ENCODE assay signal across 9 cellular contexts in genomic region chr2:88857951-88858406, GRCh38.
DNase-seq lines count a peak whose midpoint lies in the region; ATAC-seq and TF ChIP-seq lines count a peak whose summit lies in the region.
"Had no signal": no experiment of that assay in that cellular context is flagged by ENCODE, and none has a peak within 500 bp of the region (broad histone marks: within the 10 kb centered on the region; RNA-seq: fewer than 3 reads in every experiment).

No MANE protein-coding gene starts in this region.

- H3K4me3 ChIP-seq in GM06990 (replicated peaks; ENCODE audit: low read depth, low read length): peak overlapping the region; percentile 50
- H3K4me3 ChIP-seq in GM23338: no peak overlapping the region
- H3K4me3 ChIP-seq in iPS-18a (ENCODE audit: low read length): no peak overlapping the region
- H3K4me3 ChIP-seq in prostate gland: no peak overlapping the region
- H3K4me3 ChIP-seq: SJSA1 had no signal

- no peaks in the 10 kb centered on the region for H3F3A ChIP-seq in GM23338 (replicated peaks; ENCODE audit: low read depth)

- H3K9me3 Mint-ChIP-seq in GM23338: no peaks in the 10 kb centered on the region

- peaks cover 21% of the 10 kb centered on the region for H3K4me1 ChIP-seq in GM23338 (ENCODE audit: insufficient read depth)
- H3K4me1 ChIP-seq in iPS-18a (ENCODE audit: control insufficient read depth, low read depth, low read length): peaks cover 19% of the 10 kb centered on the region
- no peaks in the 10 kb centered on the region for H3K4me1 ChIP-seq in prostate gland (replicated peaks)
- H3K4me1 ChIP-seq: SJSA1 had no signal

- peaks cover 2% of the 10 kb centered on the region for H3K27me3 Mint-ChIP-seq in GM23338 (ENCODE audit: insufficient read depth, low read depth, poor library complexity)

- H2AFZ ChIP-seq in GM23338: peak overlapping the region; percentile 85; the same call in 1 of the 2 replicates

- intact Hi-C loops in prostate gland (cut with DNase I): no loop called here

- WGBS in prostate gland: 75% methylated on average over 7 of the region's 7 CpGs

- peak overlapping the region; percentile 57; the same call in 1 of the 2 replicates for H3K4me2 ChIP-seq in GM23338

- H4K20me1 ChIP-seq in GM23338 (replicated peaks; ENCODE audit: insufficient read depth): no peaks in the 10 kb centered on the region

- TF ChIP-seq CTCF in GM06990 (IDR thresholded peaks at IDR 0.05; ENCODE audit: insufficient read depth, low read length, poor library complexity, severe bottlenecking): no peak
- no peak for TF ChIP-seq CTCF in GM23338 (conservative IDR thresholded peaks at IDR 0.05; ENCODE audit: low read depth in 2 of 2)
- no peak for TF ChIP-seq CTCF in prostate gland (IDR thresholded peaks at IDR 0.05)

- ATAC-seq in GM23338: peak; percentile 93

- H3K9me3 ChIP-seq in iPS-18a (ENCODE audit: control insufficient read depth, low read depth, low read length) (no peaks in the 10 kb centered on the region), prostate gland (no peaks in the 10 kb centered on the region)
- H3K9me3 ChIP-seq: SJSA1 had no signal

- H3K27me3 ChIP-seq in GM06990 (replicated peaks; ENCODE audit: control insufficient read depth, insufficient read depth, low read length) (no peaks in the 10 kb centered on the region), GM23338 (ENCODE audit: insufficient read depth) (no peaks in the 10 kb centered on the region), iPS-18a (ENCODE audit: control insufficient read depth, insufficient read depth, low read length) (no peaks in the 10 kb centered on the region), prostate gland (replicated peaks; ENCODE audit: insufficient read depth) (no peaks in the 10 kb centered on the region)
- H3K27me3 ChIP-seq: SJSA1 had no signal

- H3K9me2 ChIP-seq in GM23338 (ENCODE audit: insufficient read depth): no peaks in the 10 kb centered on the region

- H3K36me3 Mint-ChIP-seq in GM23338 (ENCODE audit: low read depth): no peaks in the 10 kb centered on the region

- H3K79me2 ChIP-seq in GM23338 (replicated peaks; ENCODE audit: insufficient read depth): no peaks in the 10 kb centered on the region

- H3K4me3 Mint-ChIP-seq in GM23338: no peak overlapping the region

- H3K27ac ChIP-seq in GM23338 (ENCODE audit: low read depth) (no peak overlapping the region), iPS-18a (ENCODE audit: low read length) (no peak overlapping the region), prostate gland (no peak overlapping the region)
- H3K27ac ChIP-seq: SJSA1 had no signal

- peaks cover 33% of the 10 kb centered on the region for H3K4me1 Mint-ChIP-seq in GM23338

- no peak for DNase-seq in GM06990 (ENCODE audit: extremely low read depth, insufficient read length)
- DNase-seq in GM23338 (ENCODE audit: low spot score): peak; percentile 46
- peak; percentile 75 for DNase-seq in NCI-H69 (lab: John Stamatoyannopoulos, UW)
- DNase-seq in activated naive CD4-positive, alpha-beta T cell treated with Interleukin-2 at 50 U/mL for 16 hours: no peak
- no peak for DNase-seq in prostate gland (ENCODE audit: low spot score)
- DNase-seq in stimulated activated CD4-positive, alpha-beta T cell treated with anti-CD3 and anti-CD28 coated beads, Interleukin-4, amount 100 ng/mL, for 4 hours: no peak
- DNase-seq in putamen (ENCODE audit: low spot score): no peak

- H3K27ac Mint-ChIP-seq in GM23338: peak overlapping the region; percentile 82

- H3K36me3 ChIP-seq in GM06990 (ENCODE audit: control insufficient read depth, insufficient read depth, low read length) (peaks cover 1% of the 10 kb centered on the region; the same call in 1 of the 2 replicates), GM23338 (ENCODE audit: insufficient read depth) (no peaks in the 10 kb centered on the region), iPS-18a (ENCODE audit: control insufficient read depth, low read depth, low read length) (no peaks in the 10 kb centered on the region), prostate gland (no peaks in the 10 kb centered on the region)
- H3K36me3 ChIP-seq: SJSA1 had no signal

- peak overlapping the region; percentile 11 for H3K9ac ChIP-seq in iPS-18a (ENCODE audit: low read length)

- TF ChIP-seq POLR2A in prostate gland (IDR thresholded peaks at IDR 0.05): no peak

TF ChIP-seq in GM23338, 12 proteins besides CTCF, POLR2A, EP300 and RAD21 (continues in another document):
- TF ChIP-seq STAT1 (IDR thresholded peaks at IDR 0.05; ENCODE audit: unreplicated experiment) (no peak), ETS1 (IDR thresholded peaks at IDR 0.05) (no peak), ZNF114 (CRISPR knock-in tag; IDR thresholded peaks at IDR 0.05) (no peak), EZH2phosphoT487 (IDR thresholded peaks at IDR 0.05; ENCODE audit: unreplicated experiment) (no peak), NANOG (IDR thresholded peaks at IDR 0.05; ENCODE audit: borderline replicate concordance) (no peak), EZH2 (IDR thresholded peaks at IDR 0.05; ENCODE audit: low read depth, unreplicated experiment) (no peak), ZNF462 (CRISPR knock-in tag; IDR thresholded peaks at IDR 0.05) (0 out of 2 replicates have a peak, but pooled peaks have one; percentile 4)

Comparison
In these comparisons a context has a peak if more than half of its experiments do, and no peak if none do; other contexts are left out.
1. DNase-seq: peak in GM23338 (single experiment) and NCI-H69 (single experiment); none in GM06990 (single experiment), activated naive CD4-positive, alpha-beta T cell treated with Interleukin-2 at 50 U/mL for 16 hours (single experiment), prostate gland (single experiment), stimulated activated CD4-positive, alpha-beta T cell treated with anti-CD3 and anti-CD28 coated beads, Interleukin-4, amount 100 ng/mL, for 4 hours (0 of 2) and putamen (single experiment).